Comparison of ENCODE assay signal across 8 cellular contexts in genomic region chr1:224205932-224206538, GRCh38. TPM values are rescaled to one million over a fixed set of nuclear protein-coding genes. Genes with fewer than 3 reads are reported as not detected.
DNase-seq lines count a peak whose midpoint lies in the region; ATAC-seq and TF ChIP-seq lines count a peak whose summit lies in the region.
"Not testable (repeated sequence)": the region's sequence is repeated elsewhere in the genome, so short reads cannot be mapped to it uniquely, and the experiment has no call there.

No MANE protein-coding gene starts in this region.

- H3K27ac ChIP-seq in OCI-LY3 (ENCODE audit: low read length) (peak overlapping the region; percentile 46), foreskin keratinocyte (peak overlapping the region; percentile 97), upper lobe of left lung (peak overlapping the region; percentile 34 to 69 (median 48))

- not testable (repeated sequence) for TF ChIP-seq EP300 in upper lobe of left lung (IDR thresholded peaks at IDR 0.05)

- not testable (repeated sequence) for H3K9me3 ChIP-seq in OCI-LY3 (ENCODE audit: insufficient read depth, low read length); upper lobe of left lung

- in situ Hi-C loops in Caki2 (cut with HindIII; ENCODE audit: low pct_unique_long_range_greater_than_20kb, low sequenced_read_pairs), result not testable (repeated sequence)

- not testable (repeated sequence) for TF ChIP-seq POLR2A in upper lobe of left lung (IDR thresholded peaks at IDR 0.05)

- POLR2A ChIA-PET in activated CD8-positive, alpha-beta T cell treated with anti-CD3 and anti-CD28 coated beads for 36 hours (lab: Charles Lee), result interaction anchor here (0.8 to 1.5 kb wide), 2 partner anchors 13 to 23 kb away, joined by 4 to 6 read pairs; partner anchors contain the start of gene DEGS1

- 0 out of 2 replicates have a peak overlapping the region, but pooled peaks have one; percentile 5 for H2AFZ ChIP-seq in OCI-LY3 (ENCODE audit: low read depth, low read length)

- H3K4me1 ChIP-seq in OCI-LY3 (ENCODE audit: low read length) (peaks cover 58% of the 10 kb centered on the region), foreskin keratinocyte (peaks cover 24% of the 10 kb centered on the region), upper lobe of left lung (peaks cover 13 to 26% (median 20%) of the 10 kb centered on the region in 4 donors)

- intact Hi-C loops in activated CD8-positive, alpha-beta T cell treated with anti-CD3 and anti-CD28 coated beads for 36 hours (cut with micrococcal nuclease), result not testable (repeated sequence)

- not testable (repeated sequence) for H3K36me3 Mint-ChIP-seq in activated CD8-positive, alpha-beta T cell treated with anti-CD3 and anti-CD28 coated beads for 36 hours (ENCODE audit: low read depth); brain; mesothelial cell of epicardium

- H3K4me3 ChIP-seq in OCI-LY3 (ENCODE audit: low read length), result 0 out of 2 replicates have a peak overlapping the region, but pooled peaks have one; percentile 6
- not testable (repeated sequence) for H3K4me3 ChIP-seq in upper lobe of left lung

- H3K27me3 ChIP-seq in OCI-LY3 (ENCODE audit: low read depth, low read length); foreskin keratinocyte; upper lobe of left lung: not testable (repeated sequence)

- not testable (repeated sequence) for H3K9me3 Mint-ChIP-seq in activated CD8-positive, alpha-beta T cell treated with anti-CD3 and anti-CD28 coated beads for 36 hours; brain; mesothelial cell of epicardium

- not testable (repeated sequence) for ATAC-seq in activated CD8-positive, alpha-beta T cell treated with anti-CD3 and anti-CD28 coated beads for 36 hours; foreskin keratinocyte; upper lobe of left lung (ENCODE audit: low FRiP score in 2 of 2)

- DNase-seq in Caki2 (ENCODE audit: low read depth) (peak; percentile 30), renal cortical epithelial cell (ENCODE audit: low read depth) (peak; percentile 42), upper lobe of left lung (peak in 1 of 2 donors; percentile 30)
- not testable (repeated sequence) for DNase-seq in activated CD8-positive, alpha-beta T cell treated with anti-CD3 and anti-CD28 coated beads for 36 hours; foreskin keratinocyte; mesothelial cell of epicardium (ENCODE audit: low spot score in 2 of 2, unreplicated experiment in 2 of 2)

- not testable (repeated sequence) for TF ChIP-seq CTCF in OCI-LY3 (IDR thresholded peaks at IDR 0.05; ENCODE audit: low read depth, low read length); activated CD8-positive, alpha-beta T cell treated with anti-CD3 and anti-CD28 coated beads for 36 hours (IDR thresholded peaks at IDR 0.05); brain (conservative IDR thresholded peaks at IDR 0.05); foreskin keratinocyte (conservative IDR thresholded peaks at IDR 0.05); mesothelial cell of epicardium (IDR thresholded peaks at IDR 0.05; ENCODE audit: unreplicated experiment); upper lobe of left lung (IDR thresholded peaks at IDR 0.05)

- not testable (repeated sequence) for H3K4me3 Mint-ChIP-seq in activated CD8-positive, alpha-beta T cell treated with anti-CD3 and anti-CD28 coated beads for 36 hours; brain; mesothelial cell of epicardium

- H3K27me3 Mint-ChIP-seq in activated CD8-positive, alpha-beta T cell treated with anti-CD3 and anti-CD28 coated beads for 36 hours; brain; mesothelial cell of epicardium (ENCODE audit: low read depth): not testable (repeated sequence)

- H3K79me2 ChIP-seq in OCI-LY3 (ENCODE audit: low read length), result not testable (repeated sequence)

- not testable (repeated sequence) for H3K36me3 ChIP-seq in OCI-LY3 (replicated peaks; ENCODE audit: low read depth, low read length); upper lobe of left lung

- H3K27ac Mint-ChIP-seq in activated CD8-positive, alpha-beta T cell treated with anti-CD3 and anti-CD28 coated beads for 36 hours, result peak overlapping the region; percentile 84
- H3K27ac Mint-ChIP-seq in brain (peak overlapping the region in 4 of 5 experiments; percentile 13 to 84 (median 64)), mesothelial cell of epicardium (peak overlapping the region; percentile 93)

- H3K4me2 ChIP-seq in OCI-LY3 (ENCODE audit: low read length), result peak overlapping the region; percentile 43

- WGBS in upper lobe of left lung, 2 donors, result 68 to 76% methylated on average over 10 of the region's 10 CpGs

- CTCF ChIA-PET in activated CD8-positive, alpha-beta T cell treated with anti-CD3 and anti-CD28 coated beads for 36 hours (lab: Charles Lee), result interaction anchor here (1.2 to 1.6 kb wide), 2 partner anchors 37 to 87 kb away, joined by 3 to 6 read pairs; no protein-coding TSS in a partner anchor

- not testable (repeated sequence) for H4K20me1 ChIP-seq in OCI-LY3 (ENCODE audit: insufficient read depth, low read length)

- peaks cover 11% of the 10 kb centered on the region for H3K4me1 Mint-ChIP-seq in activated CD8-positive, alpha-beta T cell treated with anti-CD3 and anti-CD28 coated beads for 36 hours (ENCODE audit: low read depth)
- H3K4me1 Mint-ChIP-seq in brain, result peaks cover 35% of the 10 kb centered on the region
- peaks cover 30% of the 10 kb centered on the region for H3K4me1 Mint-ChIP-seq in mesothelial cell of epicardium

- peak overlapping the region; percentile 7; the same call in 1 of the 2 replicates for H3K9ac ChIP-seq in OCI-LY3 (ENCODE audit: low read length)

RNA-seq across cellular contexts. Expression of gene DEGS1, which starts 23.0 kb away (rescaled TPM):
- 107 and 120 TPM in 2 replicates for total RNA-seq in Caki2 (2014; rRNA removed; shearing (Covaris generic); ENCODE audit: low replicate concordance)
- 10 to 100 TPM; 32.3 to 33.8 TPM for total RNA-seq in activated CD8-positive, alpha-beta T cell treated with anti-CD3 and anti-CD28 coated beads for 36 hours
- polyA plus RNA-seq in brain (ENCODE audit: insufficient read depth, low read depth, low replicate concordance), result 47.3 TPM
- total RNA-seq in foreskin keratinocyte, result 107 and 122 TPM in 2 replicates
- 111 and 114 TPM in 2 replicates for polyA plus RNA-seq in foreskin keratinocyte
- 53.9 to 55.6 TPM (median 55.4 TPM) in 3 replicates for total RNA-seq in mesothelial cell of epicardium
- 157 and 261 TPM in 2 replicates for total RNA-seq in renal cortical epithelial cell
- total RNA-seq in upper lobe of left lung, result 10 to 100 TPM; 24.3 to 79.2 (median 67.4) TPM

Comparison
In these comparisons a context has a peak if more than half of its experiments do, and no peak if none do; other contexts are left out.
1. H3K27ac ChIP-seq: peak in every context shown above with its lines; median percentile 97 in foreskin keratinocyte; 48 in upper lobe of left lung; 46 in OCI-LY3.